ENCODE assay signal across 1 cellular context in the genomic region with DNA sequence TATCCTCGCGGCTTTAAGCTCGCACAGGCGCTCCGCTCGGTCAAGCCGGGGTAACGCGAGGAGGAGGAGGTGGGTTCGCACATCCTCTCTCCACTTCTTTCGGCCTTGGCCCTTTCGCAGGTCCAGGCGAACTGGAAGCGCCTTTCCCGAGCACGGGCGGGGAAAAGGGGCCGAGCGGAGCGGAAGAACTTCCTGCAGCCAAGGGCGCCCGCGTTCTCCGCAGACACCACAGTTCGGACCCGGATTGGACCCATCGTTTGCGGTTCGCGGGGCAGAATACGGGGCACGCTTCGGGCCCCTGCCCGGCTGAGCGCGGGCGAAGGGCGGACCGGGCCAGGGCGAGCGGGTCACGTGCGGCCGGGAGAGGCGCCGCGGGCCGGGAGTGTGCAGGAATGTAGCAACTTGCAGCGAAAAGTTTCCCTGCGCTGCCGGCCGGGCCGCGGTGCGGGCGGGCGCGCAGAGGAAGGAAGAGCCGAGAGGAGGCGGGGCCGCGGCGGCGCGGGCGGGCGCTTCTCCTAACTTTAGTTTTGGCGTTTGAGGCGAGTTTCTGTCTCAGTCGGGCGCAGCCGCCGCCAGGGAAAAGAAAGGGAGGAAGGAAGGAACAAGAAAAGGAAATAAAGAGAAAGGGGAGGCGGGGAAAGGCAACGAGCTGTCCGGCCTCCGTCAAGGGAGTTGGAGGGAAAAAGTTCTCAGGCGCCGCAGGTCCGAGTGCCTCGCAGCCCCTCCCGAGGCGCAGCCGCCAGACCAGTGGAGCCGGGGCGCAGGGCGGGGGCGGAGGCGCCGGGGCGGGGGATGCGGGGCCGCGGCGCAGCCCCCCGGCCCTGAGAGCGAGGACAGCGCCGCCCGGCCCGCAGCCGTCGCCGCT.
TF ChIP-seq lines count a peak whose summit lies in the region.

YAP1 (plus strand) TSS at position 552 of the 865 bp plus-strand sequence. CDS start 402 bp downstream, outside the sequence.

TF ChIP-seq in HepG2, 621 proteins besides CTCF, POLR2A, EP300 and RAD21 (continued from another document and continues in another):
- TF ChIP-seq, protein P1, sequence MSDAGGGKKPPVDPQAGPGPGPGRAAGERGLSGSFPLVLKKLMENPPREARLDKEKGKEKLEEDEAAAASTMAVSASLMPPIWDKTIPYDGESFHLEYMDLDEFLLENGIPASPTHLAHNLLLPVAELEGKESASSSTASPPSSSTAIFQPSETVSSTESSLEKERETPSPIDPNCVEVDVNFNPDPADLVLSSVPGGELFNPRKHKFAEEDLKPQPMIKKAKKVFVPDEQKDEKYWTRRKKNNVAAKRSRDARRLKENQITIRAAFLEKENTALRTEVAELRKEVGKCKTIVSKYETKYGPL (CRISPR knock-in tag; IDR thresholded peaks at IDR 0.05): peak; percentile 80
- TF ChIP-seq TAF1 (CRISPR knock-in tag; IDR thresholded peaks at IDR 0.05) (peak; percentile 77), PHB2 (IDR thresholded peaks at IDR 0.05; ENCODE audit: partially characterized antibody) (no peak), TBP (CRISPR knock-in tag; IDR thresholded peaks at IDR 0.05) (no peak), YEATS2 (CRISPR knock-in tag; IDR thresholded peaks at IDR 0.05; ENCODE audit: borderline replicate concordance) (no peak), ZNF569 (CRISPR knock-in tag; IDR thresholded peaks at IDR 0.05; ENCODE audit: borderline replicate concordance) (no peak), TBL1XR1 (IDR thresholded peaks at IDR 0.05; ENCODE audit: borderline replicate concordance, low read length, partially characterized antibody) (no peak), PCBP1 (IDR thresholded peaks at IDR 0.05; ENCODE audit: borderline replicate concordance, low read depth, low read length) (no peak), ZNF644 (CRISPR knock-in tag; IDR thresholded peaks at IDR 0.05; ENCODE audit: low read depth) (no peak), ATF5 (CRISPR knock-in tag; IDR thresholded peaks at IDR 0.05; ENCODE audit: low read depth) (0 out of 2 replicates have a peak, but pooled peaks have one; percentile 29), IRF9 (CRISPR knock-in tag; IDR thresholded peaks at IDR 0.05; ENCODE audit: borderline replicate concordance) (peak; percentile 63; the same call in 1 of the 2 replicates), ATM (IDR thresholded peaks at IDR 0.05; ENCODE audit: borderline replicate concordance) (no peak), HCFC1 (IDR thresholded peaks at IDR 0.05; ENCODE audit: low read depth, low read length) (no peak), ZNF317 (CRISPR knock-in tag; IDR thresholded peaks at IDR 0.05) (no peak), MTA3 (CRISPR knock-in tag; IDR thresholded peaks at IDR 0.05) (no peak), ZFP91 (CRISPR knock-in tag; IDR thresholded peaks at IDR 0.05; ENCODE audit: borderline replicate concordance) (peak; percentile 92), ATF4 (CRISPR knock-in tag; IDR thresholded peaks at IDR 0.05) (peak in 1 of 2 experiments; percentile 78; a peak in 2 of 4 replicates), ZNF136 (CRISPR knock-in tag; IDR thresholded peaks at IDR 0.05; ENCODE audit: low read depth) (no peak), SP1 (IDR thresholded peaks at IDR 0.05) (no peak), SP1 (CRISPR knock-in tag; IDR thresholded peaks at IDR 0.05) (peak; percentile 65), ZNF205 (CRISPR knock-in tag; IDR thresholded peaks at IDR 0.05) (peak; percentile 67; the same call in 1 of the 2 replicates), ZNF598 (CRISPR knock-in tag; IDR thresholded peaks at IDR 0.05; ENCODE audit: borderline replicate concordance) (peak; percentile 78; the same call in 1 of the 2 replicates), GATAD2A (CRISPR knock-in tag; IDR thresholded peaks at IDR 0.05) (peak; percentile 67), NR2F2 (IDR thresholded peaks at IDR 0.05; ENCODE audit: borderline replicate concordance, low read depth) (peak; percentile 19; the same call in 1 of the 2 replicates), HNRNPH1 (optimal IDR thresholded peaks at IDR 0.05; ENCODE audit: low read depth, low read length) (peak; percentile 20), ONECUT2 (CRISPR knock-in tag; IDR thresholded peaks at IDR 0.05) (no peak), ZFP1 (CRISPR knock-in tag; IDR thresholded peaks at IDR 0.05) (no peak; the same call in 1 of the 2 replicates), SIX1 (CRISPR knock-in tag; IDR thresholded peaks at IDR 0.05; ENCODE audit: borderline replicate concordance) (no peak; the same call in 1 of the 2 replicates), HMGA1 (CRISPR knock-in tag; conservative IDR thresholded peaks at IDR 0.05) (no peak), FUBP1 (CRISPR knock-in tag; IDR thresholded peaks at IDR 0.05; ENCODE audit: borderline replicate concordance) (no peak), GPN1 (CRISPR knock-in tag; IDR thresholded peaks at IDR 0.05; ENCODE audit: borderline replicate concordance) (0 out of 2 replicates have a peak, but pooled peaks have one; percentile 29), MIER3 (CRISPR knock-in tag; IDR thresholded peaks at IDR 0.05; ENCODE audit: borderline replicate concordance) (peak; percentile 52; the same call in 1 of the 2 replicates), HHEX (CRISPR knock-in tag; IDR thresholded peaks at IDR 0.05) (no peak), MEF2D (CRISPR knock-in tag; IDR thresholded peaks at IDR 0.05) (no peak), DRAP1 (CRISPR knock-in tag; IDR thresholded peaks at IDR 0.05) (peak; percentile 34; the same call in 1 of the 2 replicates), ZFP36L2 (CRISPR knock-in tag; IDR thresholded peaks at IDR 0.05) (no peak), TBX2 (CRISPR knock-in tag; IDR thresholded peaks at IDR 0.05; ENCODE audit: borderline replicate concordance) (peak; percentile 92), JUNB (CRISPR knock-in tag; IDR thresholded peaks at IDR 0.05; ENCODE audit: borderline replicate concordance) (peak; percentile 57; the same call in 1 of the 2 replicates), ZSCAN30 (CRISPR knock-in tag; IDR thresholded peaks at IDR 0.05) (no peak), MAZ (IDR thresholded peaks at IDR 0.05; ENCODE audit: borderline replicate concordance, low read depth, low read length) (no peak), MAZ (CRISPR knock-in tag; IDR thresholded peaks at IDR 0.05; ENCODE audit: low read depth) (peak; percentile 90), ZNF326 (CRISPR knock-in tag; IDR thresholded peaks at IDR 0.05; ENCODE audit: borderline replicate concordance) (no peak), ZNF431 (CRISPR knock-in tag; IDR thresholded peaks at IDR 0.05; ENCODE audit: borderline replicate concordance, low read depth) (no peak), ZNF670 (CRISPR knock-in tag; IDR thresholded peaks at IDR 0.05; ENCODE audit: borderline replicate concordance) (peak; percentile 89; the same call in 1 of the 2 replicates)
- TF ChIP-seq, protein P2, sequence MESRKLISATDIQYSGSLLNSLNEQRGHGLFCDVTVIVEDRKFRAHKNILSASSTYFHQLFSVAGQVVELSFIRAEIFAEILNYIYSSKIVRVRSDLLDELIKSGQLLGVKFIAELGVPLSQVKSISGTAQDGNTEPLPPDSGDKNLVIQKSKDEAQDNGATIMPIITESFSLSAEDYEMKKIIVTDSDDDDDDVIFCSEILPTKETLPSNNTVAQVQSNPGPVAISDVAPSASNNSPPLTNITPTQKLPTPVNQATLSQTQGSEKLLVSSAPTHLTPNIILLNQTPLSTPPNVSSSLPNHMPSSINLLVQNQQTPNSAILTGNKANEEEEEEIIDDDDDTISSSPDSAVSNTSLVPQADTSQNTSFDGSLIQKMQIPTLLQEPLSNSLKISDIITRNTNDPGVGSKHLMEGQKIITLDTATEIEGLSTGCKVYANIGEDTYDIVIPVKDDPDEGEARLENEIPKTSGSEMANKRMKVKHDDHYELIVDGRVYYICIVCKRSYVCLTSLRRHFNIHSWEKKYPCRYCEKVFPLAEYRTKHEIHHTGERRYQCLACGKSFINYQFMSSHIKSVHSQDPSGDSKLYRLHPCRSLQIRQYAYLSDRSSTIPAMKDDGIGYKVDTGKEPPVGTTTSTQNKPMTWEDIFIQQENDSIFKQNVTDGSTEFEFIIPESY (CRISPR knock-in tag; IDR thresholded peaks at IDR 0.05): peak; percentile 23; the same call in 1 of the 2 replicates
- TF ChIP-seq, protein P3, sequence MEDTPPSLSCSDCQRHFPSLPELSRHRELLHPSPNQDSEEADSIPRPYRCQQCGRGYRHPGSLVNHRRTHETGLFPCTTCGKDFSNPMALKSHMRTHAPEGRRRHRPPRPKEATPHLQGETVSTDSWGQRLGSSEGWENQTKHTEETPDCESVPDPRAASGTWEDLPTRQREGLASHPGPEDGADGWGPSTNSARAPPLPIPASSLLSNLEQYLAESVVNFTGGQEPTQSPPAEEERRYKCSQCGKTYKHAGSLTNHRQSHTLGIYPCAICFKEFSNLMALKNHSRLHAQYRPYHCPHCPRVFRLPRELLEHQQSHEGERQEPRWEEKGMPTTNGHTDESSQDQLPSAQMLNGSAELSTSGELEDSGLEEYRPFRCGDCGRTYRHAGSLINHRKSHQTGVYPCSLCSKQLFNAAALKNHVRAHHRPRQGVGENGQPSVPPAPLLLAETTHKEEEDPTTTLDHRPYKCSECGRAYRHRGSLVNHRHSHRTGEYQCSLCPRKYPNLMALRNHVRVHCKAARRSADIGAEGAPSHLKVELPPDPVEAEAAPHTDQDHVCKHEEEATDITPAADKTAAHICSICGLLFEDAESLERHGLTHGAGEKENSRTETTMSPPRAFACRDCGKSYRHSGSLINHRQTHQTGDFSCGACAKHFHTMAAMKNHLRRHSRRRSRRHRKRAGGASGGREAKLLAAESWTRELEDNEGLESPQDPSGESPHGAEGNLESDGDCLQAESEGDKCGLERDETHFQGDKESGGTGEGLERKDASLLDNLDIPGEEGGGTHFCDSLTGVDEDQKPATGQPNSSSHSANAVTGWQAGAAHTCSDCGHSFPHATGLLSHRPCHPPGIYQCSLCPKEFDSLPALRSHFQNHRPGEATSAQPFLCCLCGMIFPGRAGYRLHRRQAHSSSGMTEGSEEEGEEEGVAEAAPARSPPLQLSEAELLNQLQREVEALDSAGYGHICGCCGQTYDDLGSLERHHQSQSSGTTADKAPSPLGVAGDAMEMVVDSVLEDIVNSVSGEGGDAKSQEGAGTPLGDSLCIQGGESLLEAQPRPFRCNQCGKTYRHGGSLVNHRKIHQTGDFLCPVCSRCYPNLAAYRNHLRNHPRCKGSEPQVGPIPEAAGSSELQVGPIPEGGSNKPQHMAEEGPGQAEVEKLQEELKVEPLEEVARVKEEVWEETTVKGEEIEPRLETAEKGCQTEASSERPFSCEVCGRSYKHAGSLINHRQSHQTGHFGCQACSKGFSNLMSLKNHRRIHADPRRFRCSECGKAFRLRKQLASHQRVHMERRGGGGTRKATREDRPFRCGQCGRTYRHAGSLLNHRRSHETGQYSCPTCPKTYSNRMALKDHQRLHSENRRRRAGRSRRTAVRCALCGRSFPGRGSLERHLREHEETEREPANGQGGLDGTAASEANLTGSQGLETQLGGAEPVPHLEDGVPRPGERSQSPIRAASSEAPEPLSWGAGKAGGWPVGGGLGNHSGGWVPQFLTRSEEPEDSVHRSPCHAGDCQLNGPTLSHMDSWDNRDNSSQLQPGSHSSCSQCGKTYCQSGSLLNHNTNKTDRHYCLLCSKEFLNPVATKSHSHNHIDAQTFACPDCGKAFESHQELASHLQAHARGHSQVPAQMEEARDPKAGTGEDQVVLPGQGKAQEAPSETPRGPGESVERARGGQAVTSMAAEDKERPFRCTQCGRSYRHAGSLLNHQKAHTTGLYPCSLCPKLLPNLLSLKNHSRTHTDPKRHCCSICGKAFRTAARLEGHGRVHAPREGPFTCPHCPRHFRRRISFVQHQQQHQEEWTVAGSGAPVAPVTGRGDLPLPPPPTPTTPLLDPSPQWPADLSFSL (CRISPR knock-in tag; IDR thresholded peaks at IDR 0.05): no peak
